Comparison of ENCODE assay signal across 10 cellular contexts in genomic region chr22:35377735-35378134, GRCh38. TPM values are rescaled to one million over a fixed set of nuclear protein-coding genes. Genes with fewer than 3 reads are reported as not detected.
DNase-seq lines count a peak whose midpoint lies in the region; ATAC-seq and TF ChIP-seq lines count a peak whose summit lies in the region.
"Had no signal": no experiment of that assay in that cellular context is flagged by ENCODE, and none has a peak within 500 bp of the region (broad histone marks: within the 10 kb centered on the region; RNA-seq: fewer than 3 reads in every experiment).

No MANE protein-coding gene starts in this region.

- no peak for TF ChIP-seq EP300 in tibial nerve (IDR thresholded peaks at IDR 0.05)

- DNase-seq in activated T-cell treated with anti-CD3 and anti-CD28 coated beads, Interleukin-2, amount 50 U/mL, for 72 hours, result no peak
- no peak for DNase-seq in activated T-cell treated with anti-CD3 and anti-CD28 coated beads, Interleukin-2, amount 50 U/mL, for 4 hours
- DNase-seq in activated naive CD8-positive, alpha-beta T cell treated with anti-CD3 and anti-CD28 coated beads, Interleukin-2, amount 50 U/mL, for 24 hours, result no peak
- no peak for DNase-seq in memory B cell (ENCODE audit: low spot score in 2 of 2)
- DNase-seq in tibial nerve (ENCODE audit: low spot score in 2 of 2), result no peak
- DNase-seq in SHP77 treated with DMSO at 0.1 percent for 48 hours (lab: John Stamatoyannopoulos, UW), result no peak
- DNase-seq: left ventricle myocardium superior, NCI-H2171 had no signal

- peaks cover 26% of the 10 kb centered on the region for H3K27me3 Mint-ChIP-seq in activated T-cell treated with anti-CD3 and anti-CD28 coated beads, Interleukin-2, amount 50 U/mL, for 72 hours (ENCODE audit: low read depth)
- H3K27me3 Mint-ChIP-seq in activated T-cell treated with anti-CD3 and anti-CD28 coated beads, Interleukin-2, amount 50 U/mL, for 4 hours (ENCODE audit: low read depth), result peaks cover 13% of the 10 kb centered on the region
- H3K27me3 Mint-ChIP-seq in activated naive CD8-positive, alpha-beta T cell treated with anti-CD3 and anti-CD28 coated beads, Interleukin-2, amount 50 U/mL, for 24 hours, result peaks cover 23% of the 10 kb centered on the region
- no peaks in the 10 kb centered on the region for H3K27me3 Mint-ChIP-seq in memory B cell

- H3K4me1 Mint-ChIP-seq in activated T-cell treated with anti-CD3 and anti-CD28 coated beads, Interleukin-2, amount 50 U/mL, for 72 hours (ENCODE audit: low read depth), result peaks cover 17% of the 10 kb centered on the region
- peaks cover 14% of the 10 kb centered on the region for H3K4me1 Mint-ChIP-seq in activated T-cell treated with anti-CD3 and anti-CD28 coated beads, Interleukin-2, amount 50 U/mL, for 4 hours (ENCODE audit: low read depth)
- peaks cover 19% of the 10 kb centered on the region for H3K4me1 Mint-ChIP-seq in activated naive CD8-positive, alpha-beta T cell treated with anti-CD3 and anti-CD28 coated beads, Interleukin-2, amount 50 U/mL, for 24 hours
- peaks cover 34% of the 10 kb centered on the region for H3K4me1 Mint-ChIP-seq in memory B cell

- H3K27me3 ChIP-seq in tibial nerve, result no peaks in the 10 kb centered on the region

- no peaks in the 10 kb centered on the region for H3K9me3 ChIP-seq in tibial nerve

- TF ChIP-seq POLR2A in tibial nerve (IDR thresholded peaks at IDR 0.05), result no peak

- H3K27ac Mint-ChIP-seq in activated T-cell treated with anti-CD3 and anti-CD28 coated beads, Interleukin-2, amount 50 U/mL, for 72 hours, result peak overlapping the region; percentile 56
- H3K27ac Mint-ChIP-seq in activated naive CD8-positive, alpha-beta T cell treated with anti-CD3 and anti-CD28 coated beads, Interleukin-2, amount 50 U/mL, for 24 hours, result peak overlapping the region; percentile 33
- H3K27ac Mint-ChIP-seq in memory B cell, result peak overlapping the region; percentile 89

- WGBS in tibial nerve, 2 donors, result 46 to 62% methylated on average over 3 of the region's 3 CpGs

- H3K36me3 ChIP-seq in tibial nerve, result no peaks in the 10 kb centered on the region

- H3K4me3 ChIP-seq in tibial nerve, result no peak overlapping the region

- no peak for TF ChIP-seq CTCF in tibial nerve (IDR thresholded peaks at IDR 0.05)

- peak overlapping the region in 3 of 4 donors; percentile 72 to 87 (median 80) for H3K27ac ChIP-seq in tibial nerve

- no peaks in the 10 kb centered on the region for H3K36me3 Mint-ChIP-seq in activated T-cell treated with anti-CD3 and anti-CD28 coated beads, Interleukin-2, amount 50 U/mL, for 72 hours (ENCODE audit: insufficient read depth in 2 of 2)
- H3K36me3 Mint-ChIP-seq in activated T-cell treated with anti-CD3 and anti-CD28 coated beads, Interleukin-2, amount 50 U/mL, for 4 hours (ENCODE audit: insufficient read depth), result no peaks in the 10 kb centered on the region
- no peaks in the 10 kb centered on the region for H3K36me3 Mint-ChIP-seq in activated naive CD8-positive, alpha-beta T cell treated with anti-CD3 and anti-CD28 coated beads, Interleukin-2, amount 50 U/mL, for 24 hours (ENCODE audit: low read depth)
- H3K36me3 Mint-ChIP-seq in memory B cell, result no peaks in the 10 kb centered on the region

- peak overlapping the region in 1 of 2 donors; percentile 2 for H3K4me3 Mint-ChIP-seq in activated T-cell treated with anti-CD3 and anti-CD28 coated beads, Interleukin-2, amount 50 U/mL, for 72 hours
- H3K4me3 Mint-ChIP-seq in activated T-cell treated with anti-CD3 and anti-CD28 coated beads, Interleukin-2, amount 50 U/mL, for 4 hours, result no peak overlapping the region
- H3K4me3 Mint-ChIP-seq in activated naive CD8-positive, alpha-beta T cell treated with anti-CD3 and anti-CD28 coated beads, Interleukin-2, amount 50 U/mL, for 24 hours, result no peak overlapping the region
- H3K4me3 Mint-ChIP-seq in memory B cell, result peak overlapping the region; percentile 30

- H3K9me3 Mint-ChIP-seq in activated T-cell treated with anti-CD3 and anti-CD28 coated beads, Interleukin-2, amount 50 U/mL, for 72 hours, result no peaks in the 10 kb centered on the region
- no peaks in the 10 kb centered on the region for H3K9me3 Mint-ChIP-seq in activated T-cell treated with anti-CD3 and anti-CD28 coated beads, Interleukin-2, amount 50 U/mL, for 4 hours
- no peaks in the 10 kb centered on the region for H3K9me3 Mint-ChIP-seq in activated naive CD8-positive, alpha-beta T cell treated with anti-CD3 and anti-CD28 coated beads, Interleukin-2, amount 50 U/mL, for 24 hours
- no peaks in the 10 kb centered on the region for H3K9me3 Mint-ChIP-seq in memory B cell

- ATAC-seq in activated T-cell treated with anti-CD3 and anti-CD28 coated beads, Interleukin-2, amount 50 U/mL, for 72 hours (replicated peaks in 1 of 2), result no peak
- ATAC-seq in activated T-cell treated with anti-CD3 and anti-CD28 coated beads, Interleukin-2, amount 50 U/mL, for 4 hours, result no peak
- ATAC-seq in activated naive CD8-positive, alpha-beta T cell treated with anti-CD3 and anti-CD28 coated beads, Interleukin-2, amount 50 U/mL, for 24 hours, result no peak
- no peak for ATAC-seq in memory B cell (ENCODE audit: low read depth)
- ATAC-seq in GM18498 (IDR thresholded peaks at IDR 0.05; ENCODE audit: unreplicated experiment), result no peak
- ATAC-seq in GM21723 (IDR thresholded peaks at IDR 0.05; ENCODE audit: unreplicated experiment), result no peak

- peaks cover 0 to 57% (median 28%) of the 10 kb centered on the region in 4 donors for H3K4me1 ChIP-seq in tibial nerve

RNA-seq across cellular contexts. Expression of gene HMOX1, which starts 3.2 kb away (rescaled TPM):
- under 1 TPM; 0.34 to 0.76 TPM for total RNA-seq in activated T-cell treated with anti-CD3 and anti-CD28 coated beads, Interleukin-2, amount 50 U/mL, for 72 hours
- total RNA-seq in activated T-cell treated with anti-CD3 and anti-CD28 coated beads, Interleukin-2, amount 50 U/mL, for 4 hours, result 1 to 10 TPM; 1.2 to 3.0 (median 1.4) TPM
- 10 to 100 TPM in 3 of 4 donors, 1 to 10 TPM in 1; 7.5 to 53.7 (median 19.0) TPM for total RNA-seq in tibial nerve

RNA-seq across cellular contexts. Expression of gene MCM5, which starts 22.2 kb away (rescaled TPM):
- 100 to 1,000 TPM; 290 to 370 TPM for total RNA-seq in activated T-cell treated with anti-CD3 and anti-CD28 coated beads, Interleukin-2, amount 50 U/mL, for 72 hours
- 100 to 1,000 TPM; 342 to 399 (median 361) TPM for total RNA-seq in activated T-cell treated with anti-CD3 and anti-CD28 coated beads, Interleukin-2, amount 50 U/mL, for 4 hours
- total RNA-seq in tibial nerve, result 10 to 100 TPM; 19.8 to 25.3 (median 22.4) TPM

Comparison
In these comparisons a context has a peak if more than half of its experiments do, and no peak if none do; other contexts are left out.
1. H3K27ac Mint-ChIP-seq: peak in every context shown above with its lines; median percentile 89 in memory B cell; 56 in activated T-cell treated with anti-CD3 and anti-CD28 coated beads, Interleukin-2, amount 50 U/mL, for 72 hours; 33 in activated naive CD8-positive, alpha-beta T cell treated with anti-CD3 and anti-CD28 coated beads, Interleukin-2, amount 50 U/mL, for 24 hours.
2. RNA of gene MCM5, which starts 22.2 kb away (total RNA-seq): 290 to 370 TPM in activated T-cell treated with anti-CD3 and anti-CD28 coated beads, Interleukin-2, amount 50 U/mL, for 72 hours and 342 to 399 TPM in activated T-cell treated with anti-CD3 and anti-CD28 coated beads, Interleukin-2, amount 50 U/mL, for 4 hours; 19.8 to 25.3 TPM in tibial nerve; every median in the first group is over 10 times any median in the second.